ENCODE assay signal across 11 cellular contexts in the genomic region with DNA sequence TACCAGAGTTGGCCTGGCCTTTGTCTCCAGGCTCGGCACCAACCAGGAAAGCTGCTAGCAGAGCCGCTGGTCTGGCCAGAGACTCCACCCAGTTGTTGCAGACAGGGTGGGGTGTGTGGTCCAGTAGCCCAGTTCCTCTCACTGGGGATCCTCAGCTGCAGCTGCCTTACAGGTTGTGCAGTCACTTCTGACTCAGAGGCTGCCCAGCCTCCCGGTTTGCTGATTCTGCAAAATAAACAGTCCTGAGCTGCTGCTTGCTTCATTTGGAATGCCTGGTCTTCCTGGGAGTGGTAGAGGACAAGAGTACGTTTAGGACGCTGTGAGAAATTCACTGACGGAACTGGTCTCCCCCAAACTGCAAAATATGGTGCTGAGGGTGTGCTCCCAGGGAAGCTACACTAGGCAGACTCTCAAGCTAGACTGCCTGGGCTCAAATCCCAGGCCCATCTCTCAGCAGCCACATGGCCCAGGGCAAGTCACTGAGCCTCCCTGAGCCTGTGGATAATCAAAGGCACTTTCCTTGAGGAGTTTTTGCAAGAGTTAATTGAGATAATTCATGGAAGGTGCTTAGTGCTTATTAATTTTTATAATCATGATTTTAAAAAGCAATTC.
DNase-seq lines count a peak whose midpoint lies in the region; ATAC-seq, FAIRE-seq and TF ChIP-seq lines count a peak whose summit lies in the region.
"Had no signal": no experiment of that assay in that cellular context is flagged by ENCODE, and none has a peak within 500 bp of the region (broad histone marks: within the 10 kb centered on the region; RNA-seq: fewer than 3 reads in every experiment).

No MANE protein-coding gene starts in this region.

- no peaks in the 10 kb centered on the region for H3K27me3 ChIP-seq in pancreas

- FAIRE-seq in pancreas (lab: Jason Lieb, UNC), result no peak
- FAIRE-seq: G401.6 had no signal

- peak in 3 of 4 donors; percentile 45 to 80 (median 72) for ATAC-seq in pancreas
- no peak for ATAC-seq in GM18867 (IDR thresholded peaks at IDR 0.05; ENCODE audit: unreplicated experiment)
- ATAC-seq in HG03521 (IDR thresholded peaks at IDR 0.05; ENCODE audit: unreplicated experiment), result no peak
- no peak for ATAC-seq in HG03342 (IDR thresholded peaks at IDR 0.05; ENCODE audit: unreplicated experiment)
- ATAC-seq: activated T-cell treated with anti-CD3 and anti-CD28 coated beads, Interleukin-2, amount 50 U/mL, for 4 hours had no signal

- no peaks in the 10 kb centered on the region for H3K9me3 ChIP-seq in pancreas

- no peak for TF ChIP-seq CTCF in pancreas (IDR thresholded peaks at IDR 0.05)

- 20 to 21% methylated on average over 6 of the region's 6 CpGs for WGBS in pancreas, 2 donors

- DNase-seq in GOT3 (lab: John Stamatoyannopoulos, UW) (peak; percentile 18), NOMO-1 treated with dmso at 0.1 percent for 144 hours (lab: John Stamatoyannopoulos, UW; ENCODE audit: unreplicated experiment) (peak; percentile 35), epithelial cell of prostate (ENCODE audit: low read depth, low spot score) (peak; percentile 80), pancreas (peak in 2 of 6 donors; percentile 15 to 17), NCI-H524 (lab: John Stamatoyannopoulos, UW) (no peak)
- DNase-seq: activated T-cell treated with anti-CD3 and anti-CD28 coated beads, Interleukin-2, amount 50 U/mL, for 4 hours; NCI-H2107 had no signal

- intact Hi-C loops in pancreas (cut with DNase I), result no loop called here

- H3K27ac ChIP-seq in epithelial cell of prostate, result peak overlapping the region; percentile 37
- no peak overlapping the region for H3K27ac ChIP-seq in pancreas

- no peaks in the 10 kb centered on the region for H3K36me3 ChIP-seq in pancreas

- H3K4me1 ChIP-seq in pancreas, result no peaks in the 10 kb centered on the region

- no peak overlapping the region for H3K4me3 ChIP-seq in pancreas

Comparison
In these comparisons a context has a peak if more than half of its experiments do, and no peak if none do; other contexts are left out.
1. DNase-seq: peak in GOT3 (single experiment), NOMO-1 treated with dmso at 0.1 percent for 144 hours (single experiment) and epithelial cell of prostate (single experiment); none in NCI-H524 (0 of 2).
2. ATAC-seq: peak in pancreas (3 of 4); none in GM18867 (single experiment), HG03521 (single experiment) and HG03342 (single experiment).